2 cellular contexts compared by ENCODE assay signal in genomic region chr6:20160541-20161283, GRCh38.
TF ChIP-seq lines count a peak whose summit lies in the region.

No MANE protein-coding gene starts in this region.

TF ChIP-seq in HEK293, 187 proteins besides CTCF, POLR2A, EP300 and RAD21 (continued from another document):
- no peak for TF ChIP-seq ZXDB (tag by site-specific recombination; IDR thresholded peaks at IDR 0.05)

TF ChIP-seq in WTC11, 78 proteins besides CTCF, POLR2A, EP300 and RAD21 (continued from another document):
- TF ChIP-seq ATF6 (CRISPR knock-in tag; IDR thresholded peaks at IDR 0.05) (no peak), TP53 (CRISPR knock-in tag; IDR thresholded peaks at IDR 0.05) (no peak), ATF1 (CRISPR knock-in tag; IDR thresholded peaks at IDR 0.05) (no peak), FOXP4 (CRISPR knock-in tag; IDR thresholded peaks at IDR 0.05) (no peak), JUN (CRISPR knock-in tag; IDR thresholded peaks at IDR 0.05) (no peak), GABPB1 (CRISPR knock-in tag; IDR thresholded peaks at IDR 0.05) (no peak), NFYB (CRISPR knock-in tag; conservative IDR thresholded peaks at IDR 0.05; ENCODE audit: low read depth) (no peak), TEAD4 (CRISPR knock-in tag; IDR thresholded peaks at IDR 0.05) (no peak), ELF4 (CRISPR knock-in tag; IDR thresholded peaks at IDR 0.05; ENCODE audit: low read depth) (no peak), CDX4 (CRISPR knock-in tag; IDR thresholded peaks at IDR 0.05; ENCODE audit: borderline replicate concordance) (no peak), ZNF396 (CRISPR knock-in tag; IDR thresholded peaks at IDR 0.05; ENCODE audit: borderline replicate concordance) (no peak), ARID4B (CRISPR knock-in tag; IDR thresholded peaks at IDR 0.05; ENCODE audit: borderline replicate concordance) (no peak), ATF3 (CRISPR knock-in tag; conservative IDR thresholded peaks at IDR 0.05) (no peak), ZSCAN18 (CRISPR knock-in tag; IDR thresholded peaks at IDR 0.05) (no peak)
TF ChIP-seq in WTC11: peak in this region for 0.
